ENCODE assay signal across 1 cellular context in genomic region chr15:59352683-59353082, GRCh38.
TF ChIP-seq lines count a peak whose summit lies in the region.

No MANE protein-coding gene starts in this region.

TF ChIP-seq in endothelial cell of umbilical vein, 7 proteins besides CTCF, POLR2A, EP300 and RAD21:
- TF ChIP-seq JUN (IDR thresholded peaks at IDR 0.05; ENCODE audit: borderline replicate concordance, insufficient read depth, insufficient read length, low read depth) (no peak), FOS (IDR thresholded peaks at IDR 0.05; ENCODE audit: borderline replicate concordance, insufficient read depth, low read length) (no peak), GATA2 (IDR thresholded peaks at IDR 0.05; ENCODE audit: insufficient read depth, insufficient read length, low read depth, low read length) (no peak), POLR2AphosphoS5 (IDR thresholded peaks at IDR 0.05; ENCODE audit: insufficient read depth, low read depth, low read length) (no peak), EZH2 (IDR thresholded peaks at IDR 0.05; ENCODE audit: borderline replicate concordance, low read depth, low read length, severe bottlenecking) (no peak), MYC (IDR thresholded peaks at IDR 0.05; ENCODE audit: low read depth, low read length) (no peak), MAX (IDR thresholded peaks at IDR 0.05; ENCODE audit: insufficient read depth, insufficient read length) (no peak)
